Comparison of ENCODE assay signal across 9 cellular contexts in genomic region chr18:61333746-61334490, GRCh38. TPM values are rescaled to one million over a fixed set of nuclear protein-coding genes. Genes with fewer than 3 reads are reported as not detected.
DNase-seq lines count a peak whose midpoint lies in the region; ATAC-seq and TF ChIP-seq lines count a peak whose summit lies in the region.
"Had no signal": no experiment of that assay in that cellular context is flagged by ENCODE, and none has a peak within 500 bp of the region (broad histone marks: within the 10 kb centered on the region; RNA-seq: fewer than 3 reads in every experiment).

No MANE protein-coding gene starts in this region.

- 1% methylated on average over 40 of the region's 73 CpGs for WGBS in prostate gland
- no CpG with 5 or more reads among the region's 73 CpGs for WGBS in gastroesophageal sphincter (ENCODE audit: low coverage in 1 of 2), 2 donors

- H3K9me3 ChIP-seq in adipocyte (ENCODE audit: control insufficient read depth, low read length), result no peaks in the 10 kb centered on the region
- no peaks in the 10 kb centered on the region for H3K9me3 ChIP-seq in right atrium auricular region
- H3K9me3 ChIP-seq in prostate gland, result no peaks in the 10 kb centered on the region
- no peaks in the 10 kb centered on the region for H3K9me3 ChIP-seq in gastroesophageal sphincter
- H3K9me3 ChIP-seq: uterus had no signal

- DNase-seq in GM03348 (ENCODE audit: low spot score) (peak; percentile 46), adipocyte (ENCODE audit: low read depth) (peak; percentile 55), right atrium auricular region (ENCODE audit: low spot score) (no peak), prostate gland (ENCODE audit: low spot score) (no peak), middle frontal gyrus (ENCODE audit: extremely low spot score, low spot score) (no peak)
- DNase-seq: uterus had no signal

- H3K4me1 ChIP-seq in adipocyte (ENCODE audit: control insufficient read depth, insufficient read depth, low read length) (peaks cover 46% of the 10 kb centered on the region), right atrium auricular region (peaks cover 0 to 18% of the 10 kb centered on the region in 2 donors), prostate gland (replicated peaks) (no peaks in the 10 kb centered on the region), gastroesophageal sphincter (peaks cover 0 to 15% (median 9%) of the 10 kb centered on the region in 3 donors)
- H3K4me1 ChIP-seq: uterus had no signal

- intact Hi-C loops in prostate gland (cut with DNase I), result loop anchor here (10.0 kb wide), 1 partner anchor 141 kb away; no protein-coding TSS in a partner anchor

- no peak for TF ChIP-seq EP300 in gastroesophageal sphincter (IDR thresholded peaks at IDR 0.05)

- peak overlapping the region; percentile 81 for H3K9ac ChIP-seq in adipocyte (ENCODE audit: low read length)

- H3K4me3 ChIP-seq in adipocyte (ENCODE audit: low read length), result peak overlapping the region; percentile 81
- H3K4me3 ChIP-seq in right atrium auricular region, result peak overlapping the region; percentile 27 to 46
- peak overlapping the region; percentile 10 to 15 for H3K4me3 ChIP-seq in prostate gland
- H3K4me3 ChIP-seq in gastroesophageal sphincter, result peak overlapping the region in 1 of 2 donors; percentile 47
- H3K4me3 ChIP-seq: uterus had no signal

- TF ChIP-seq CTCF in right atrium auricular region (IDR thresholded peaks at IDR 0.05) (no peak), prostate gland (IDR thresholded peaks at IDR 0.05) (no peak), gastroesophageal sphincter (IDR thresholded peaks at IDR 0.05) (no peak)

- H3K27ac ChIP-seq in right atrium auricular region (no peak overlapping the region), prostate gland (no peak overlapping the region), gastroesophageal sphincter (no peak overlapping the region)
- H3K27ac ChIP-seq: uterus had no signal

- TF ChIP-seq POLR2A in prostate gland (IDR thresholded peaks at IDR 0.05), result no peak
- TF ChIP-seq POLR2A in gastroesophageal sphincter (IDR thresholded peaks at IDR 0.05), result no peak

- H3K36me3 ChIP-seq in adipocyte (ENCODE audit: control insufficient read depth, insufficient read depth, low read length, severe bottlenecking), result no peaks in the 10 kb centered on the region
- no peaks in the 10 kb centered on the region for H3K36me3 ChIP-seq in right atrium auricular region
- H3K36me3 ChIP-seq in prostate gland, result no peaks in the 10 kb centered on the region
- no peaks in the 10 kb centered on the region for H3K36me3 ChIP-seq in gastroesophageal sphincter
- H3K36me3 ChIP-seq: uterus had no signal

- ATAC-seq in GM21526 (IDR thresholded peaks at IDR 0.05; ENCODE audit: low FRiP score, unreplicated experiment) (no peak), gastroesophageal sphincter (no peak), GM18907 (IDR thresholded peaks at IDR 0.05; ENCODE audit: unreplicated experiment) (no peak)

- H3K27me3 ChIP-seq in adipocyte (replicated peaks; ENCODE audit: control insufficient read depth, insufficient read depth, low read length), result no peaks in the 10 kb centered on the region
- peaks cover 0 to 7% of the 10 kb centered on the region in 2 donors for H3K27me3 ChIP-seq in right atrium auricular region
- H3K27me3 ChIP-seq in prostate gland (replicated peaks; ENCODE audit: insufficient read depth), result peaks cover 13% of the 10 kb centered on the region
- peaks cover 37% of the 10 kb centered on the region for H3K27me3 ChIP-seq in gastroesophageal sphincter

RNA-seq across cellular contexts. Expression of gene CDH20, which starts 0.7 kb away (rescaled TPM):
- total RNA-seq in right atrium auricular region, result under 1 TPM in 1 of 2 donors, not detected in 1; 0.41 TPM
- total RNA-seq in prostate gland, result under 1 TPM; 0.28 to 0.68 TPM
- total RNA-seq in gastroesophageal sphincter, result 1 to 10 TPM in 2 of 4 donors, not detected in 2; 1.1 to 1.6 TPM

Comparison
In these comparisons a context has a peak if more than half of its experiments do, and no peak if none do; other contexts are left out.
1. DNase-seq: peak in GM03348 (single experiment) and adipocyte (single experiment); none in right atrium auricular region (single experiment), prostate gland (single experiment) and middle frontal gyrus (single experiment).